18 cellular contexts compared by ENCODE assay signal in the genomic region with DNA sequence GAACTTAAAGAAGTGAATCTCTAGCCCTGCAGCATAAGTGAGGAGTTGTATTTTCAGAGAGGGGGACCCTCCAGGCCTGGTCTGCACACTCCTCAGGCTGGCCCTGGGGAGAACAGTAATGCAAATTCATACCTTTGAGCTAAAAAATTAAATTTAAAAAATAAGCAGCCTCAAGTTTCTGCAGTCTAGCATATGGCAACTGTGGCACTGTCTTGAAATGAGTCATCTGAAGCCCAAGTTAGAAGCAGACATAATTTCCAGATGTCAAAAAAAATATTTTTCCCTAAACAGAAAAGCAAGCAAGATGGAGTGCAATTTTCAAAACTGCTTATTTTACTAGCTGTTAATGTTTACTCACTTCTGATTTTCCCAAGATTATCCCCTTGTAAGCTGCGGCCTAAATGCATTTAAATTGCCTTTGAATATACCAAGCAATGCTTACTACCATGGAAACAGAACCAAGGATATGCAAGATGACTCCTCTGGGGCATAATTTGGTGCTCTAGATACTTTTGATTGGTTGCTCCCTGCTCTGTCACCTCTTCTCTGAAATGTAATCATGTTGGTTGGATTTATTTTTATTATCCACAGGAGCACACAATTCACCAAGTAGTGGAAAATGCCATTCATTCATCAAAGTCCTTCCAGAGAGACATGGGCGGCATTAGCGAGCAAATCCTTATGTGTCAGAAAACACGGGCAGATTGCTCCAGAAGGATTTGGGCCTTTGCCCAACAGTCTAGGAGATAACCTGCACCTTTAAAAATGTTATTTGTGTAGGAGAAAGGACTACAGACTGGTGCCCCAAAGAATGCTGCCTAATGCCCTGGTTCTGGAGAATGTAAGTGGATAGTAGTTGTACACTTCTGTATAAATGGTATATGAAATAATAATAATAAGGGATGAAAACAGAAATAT. TPM values are rescaled to one million over a fixed set of nuclear protein-coding genes. Genes with fewer than 3 reads are reported as not detected.
DNase-seq lines count a peak whose midpoint lies in the region; ATAC-seq, FAIRE-seq and TF ChIP-seq lines count a peak whose summit lies in the region.
"Had no signal": no experiment of that assay in that cellular context is flagged by ENCODE, and none has a peak within 500 bp of the region (broad histone marks: within the 10 kb centered on the region; RNA-seq: fewer than 3 reads in every experiment).

No MANE protein-coding gene starts in this region.

- intact Hi-C loops in heart left ventricle (cut with DNase I) = loop anchor here in 9 of 10 donors (5.0 to 10.0 kb wide), 8 partner anchors 128 to 705 kb away; partner anchors contain the start of genes JKAMP (in 1 of the 9) and L3HYPDH (in 1 of the 9)

- H3K9me3 ChIP-seq in Karpas-422 (ENCODE audit: low read length) (no peaks in the 10 kb centered on the region), heart left ventricle (no peaks in the 10 kb centered on the region)
- H3K9me3 ChIP-seq: BLaER1 treated with 17β-estradiol and CSF1 and Interleukin-3, amounts not matched to agents 10 nM and 100 nM had no signal

- 79 to 89% (median 85%) methylated on average over 4 of the region's 4 CpGs for WGBS in heart left ventricle, 4 donors

- H3K9ac ChIP-seq in Karpas-422 (ENCODE audit: low read length) = peak overlapping the region; percentile 15; the same call in 1 of the 2 replicates
- H3K9ac ChIP-seq: BLaER1 treated with 17β-estradiol and CSF1 and Interleukin-3, amounts not matched to agents 10 nM and 100 nM had no signal

- TF ChIP-seq CTCF in heart left ventricle (IDR thresholded peaks at IDR 0.05) = no peak

- H4K20me1 ChIP-seq in Karpas-422 (ENCODE audit: insufficient read depth, low read depth, low read length) = no peaks in the 10 kb centered on the region
- H4K20me1 ChIP-seq: BLaER1 treated with 17β-estradiol and CSF1 and Interleukin-3, amounts not matched to agents 10 nM and 100 nM had no signal

- H3K36me3 ChIP-seq in Karpas-422 (ENCODE audit: insufficient read depth, low read length) (no peaks in the 10 kb centered on the region), heart left ventricle (no peaks in the 10 kb centered on the region)
- H3K36me3 ChIP-seq: BLaER1 treated with 17β-estradiol and CSF1 and Interleukin-3, amounts not matched to agents 10 nM and 100 nM had no signal

- H2AFZ ChIP-seq in Karpas-422 (ENCODE audit: low read length) = peak overlapping the region; percentile 84
- H2AFZ ChIP-seq: hepatocyte had no signal

- H3K9me2 ChIP-seq in Karpas-422 (replicated peaks; ENCODE audit: insufficient read depth, low read length) = no peaks in the 10 kb centered on the region

- no peak overlapping the region for H3K4me3 ChIP-seq in Karpas-422 (ENCODE audit: low read length)
- no peak overlapping the region for H3K4me3 ChIP-seq in heart left ventricle
- H3K4me3 ChIP-seq: BLaER1 treated with 17β-estradiol and CSF1 and Interleukin-3, amounts not matched to agents 10 nM and 100 nM; hepatocyte had no signal

- DNase-seq in GM12892 (ENCODE audit: insufficient read length) = no peak
- peak; percentile 57 for DNase-seq in Karpas-422
- DNase-seq in heart left ventricle = no peak
- DNase-seq in activated T-cell treated with anti-CD3 and anti-CD28 coated beads for 4 hours = no peak
- no peak for DNase-seq in NAMALWA (ENCODE audit: low spot score)
- DNase-seq: activated CD4-positive, alpha-beta memory T cell treated with anti-CD3 and anti-CD28 coated beads, Interleukin-2, amount 10 ng/mL, durations not matched to agents 7 days and 5 days; left ventricle myocardium superior; NCI-H446 treated with DMSO at 0.1 percent for 48 hours; T1000 had no signal

- no peaks in the 10 kb centered on the region for H3K79me2 ChIP-seq in Karpas-422 (ENCODE audit: low read length)
- H3K79me2 ChIP-seq: hepatocyte had no signal

- H3K27ac ChIP-seq in Karpas-422 (ENCODE audit: low read length) (peak overlapping the region; percentile 57), cingulate gyrus (ENCODE audit: low read depth, low read length) (peak overlapping the region; percentile 42), heart left ventricle (no peak overlapping the region)
- H3K27ac ChIP-seq: BLaER1 treated with 17β-estradiol and CSF1 and Interleukin-3, amounts not matched to agents 10 nM and 100 nM; epithelial cell of prostate; hepatocyte had no signal

- no peak for TF ChIP-seq POLR2A in GM12892 (IDR thresholded peaks at IDR 0.05; ENCODE audit: low read depth, low read length)
- no peak for TF ChIP-seq POLR2A in heart left ventricle (IDR thresholded peaks at IDR 0.05)

- ATAC-seq in GM21515 (IDR thresholded peaks at IDR 0.05; ENCODE audit: unreplicated experiment) = peak; percentile 42
- no peak for ATAC-seq in heart left ventricle
- ATAC-seq in HG03159 (IDR thresholded peaks at IDR 0.05; ENCODE audit: unreplicated experiment) = no peak
- ATAC-seq: left ventricle myocardium superior; natural killer cell treated with Interleukin-12 subunit alpha and Interleukin-12 subunit beta and Interleukin-15 and Interleukin-18, amount 100 ng/mL, for 72 hours; Right ventricle myocardium inferior; sciatic nerve had no signal

- H3K4me2 ChIP-seq in Karpas-422 (ENCODE audit: low read depth, low read length, poor library complexity, severe bottlenecking) = peak overlapping the region; percentile 47
- H3K4me2 ChIP-seq: hepatocyte had no signal

- H3K27me3 ChIP-seq in Karpas-422 (ENCODE audit: low read length) (no peaks in the 10 kb centered on the region), heart left ventricle (no peaks in the 10 kb centered on the region)
- H3K27me3 ChIP-seq: BLaER1 treated with 17β-estradiol and CSF1 and Interleukin-3, amounts not matched to agents 10 nM and 100 nM; hepatocyte had no signal

- peaks cover 35% of the 10 kb centered on the region for H3K4me1 ChIP-seq in Karpas-422 (ENCODE audit: low read length)
- no peaks in the 10 kb centered on the region for H3K4me1 ChIP-seq in heart left ventricle

- peak; percentile 14 for FAIRE-seq in GM12892 (lab: Jason Lieb, UNC)

RNA-seq across cellular contexts. Expression of gene DHRS7, which starts 25.0 kb away (rescaled TPM):
- 61.5 TPM for polyA plus RNA-seq in GM12892 (2012; ENCODE audit: missing spikeins)
- 155 and 162 TPM in 2 replicates for total RNA-seq in Karpas-422 (2014; rRNA removed; shearing (Covaris generic); ENCODE audit: low replicate concordance)
- 10 to 100 TPM; 27.9 to 76.6 (median 40.2) TPM for total RNA-seq in heart left ventricle
- polyA plus RNA-seq in heart left ventricle = 10 to 100 TPM; 40.5 to 89.3 TPM

RNA-seq across cellular contexts. Expression of gene PPM1A, which starts 58.8 kb away (rescaled TPM):
- 67.8 TPM for polyA plus RNA-seq in GM12892 (2012; ENCODE audit: missing spikeins)
- 64.1 and 65.1 TPM in 2 replicates for total RNA-seq in Karpas-422 (2014; rRNA removed; shearing (Covaris generic); ENCODE audit: low replicate concordance)
- 100 to 1,000 TPM in 4 of 9 donors, 10 to 100 TPM in 5; 60.7 to 126 (median 95.1) TPM for total RNA-seq in heart left ventricle
- 10 to 100 TPM; 27.7 to 55.1 TPM for polyA plus RNA-seq in heart left ventricle

Comparison
In these comparisons a context has a peak if more than half of its experiments do, and no peak if none do; other contexts are left out.
1. H3K27ac ChIP-seq: peak in Karpas-422 (single experiment) and cingulate gyrus (single experiment); none in heart left ventricle (0 of 12).